ENCODE assay signal across 29 cellular contexts in genomic region chr1:95259245-95259644, GRCh38.
"Had no signal": no experiment of that assay in that cellular context is flagged by ENCODE, and none has a peak within 500 bp of the region (broad histone marks: within the 10 kb centered on the region; RNA-seq: fewer than 3 reads in every experiment).

No MANE protein-coding gene starts in this region.

- H3K9me3 ChIP-seq: colonic mucosa, esophagus muscularis mucosa, esophagus squamous epithelium, gastrocnemius medialis, gastroesophageal sphincter had no signal

- FAIRE-seq: colon, endometrium, endothelial cell of umbilical vein, frontal cortex had no signal

- H3K27ac ChIP-seq: colonic mucosa, coronary artery, dorsolateral prefrontal cortex, epithelial cell of prostate, esophagus muscularis mucosa, esophagus squamous epithelium, foreskin keratinocyte, gastrocnemius medialis, gastroesophageal sphincter, heart left ventricle, heart right ventricle had no signal

- H3K4me3 Mint-ChIP-seq: dendritic cell treated with granulocyte-macrophage colony-stimulating factor and Interleukin-4, amounts not matched to agents 40 ng/mL and 50 ng/mL, for 4 days; effector memory CD8-positive, alpha-beta T cell; endodermal cell had no signal

- H3K27me3 ChIP-seq: colonic mucosa, dorsolateral prefrontal cortex, esophagus muscularis mucosa, esophagus squamous epithelium, foreskin keratinocyte, gastrocnemius medialis, gastroesophageal sphincter, heart left ventricle, heart right ventricle had no signal

- H3K4me1 ChIP-seq: colonic mucosa, esophagus squamous epithelium, foreskin keratinocyte, gastrocnemius medialis, gastroesophageal sphincter, heart right ventricle had no signal

- H3K36me3 ChIP-seq: colonic mucosa, esophagus muscularis mucosa, esophagus squamous epithelium, gastrocnemius medialis, heart left ventricle had no signal

- H3K27ac Mint-ChIP-seq: dendritic cell treated with granulocyte-macrophage colony-stimulating factor and Interleukin-4, amounts not matched to agents 40 ng/mL and 50 ng/mL, for 4 days; effector memory CD8-positive, alpha-beta T cell; endodermal cell had no signal

- H3K27me3 Mint-ChIP-seq: dendritic cell treated with granulocyte-macrophage colony-stimulating factor and Interleukin-4, amounts not matched to agents 40 ng/mL and 50 ng/mL, for 4 days; effector memory CD8-positive, alpha-beta T cell had no signal

- DNase-seq: colonic mucosa; cortex of kidney; dermis blood vessel endothelial cell; dorsolateral prefrontal cortex; effector CD4-positive, alpha-beta T cell; effector CD8-positive, alpha-beta T cell; effector memory CD4-positive, alpha-beta T cell; effector memory CD8-positive, alpha-beta T cell; endodermal cell; erythroblast; esophagus squamous epithelium; foreskin fibroblast; foreskin keratinocyte; foreskin melanocyte; gastrocnemius medialis; glutamatergic neuron; head of caudate nucleus; heart left ventricle; heart right ventricle had no signal

- ATAC-seq: effector memory CD8-positive, alpha-beta T cell; esophagus mucosa; foreskin keratinocyte; gastrocnemius medialis; gastroesophageal sphincter; heart left ventricle; heart right ventricle had no signal

- H3K4me3 ChIP-seq: colonic mucosa, coronary artery, dorsolateral prefrontal cortex, esophagus muscularis mucosa, esophagus squamous epithelium, gastrocnemius medialis, gastroesophageal sphincter, heart left ventricle, heart right ventricle had no signal

- H3K9me3 Mint-ChIP-seq: dendritic cell treated with granulocyte-macrophage colony-stimulating factor and Interleukin-4, amounts not matched to agents 40 ng/mL and 50 ng/mL, for 4 days had no signal
